In the genomic region with DNA sequence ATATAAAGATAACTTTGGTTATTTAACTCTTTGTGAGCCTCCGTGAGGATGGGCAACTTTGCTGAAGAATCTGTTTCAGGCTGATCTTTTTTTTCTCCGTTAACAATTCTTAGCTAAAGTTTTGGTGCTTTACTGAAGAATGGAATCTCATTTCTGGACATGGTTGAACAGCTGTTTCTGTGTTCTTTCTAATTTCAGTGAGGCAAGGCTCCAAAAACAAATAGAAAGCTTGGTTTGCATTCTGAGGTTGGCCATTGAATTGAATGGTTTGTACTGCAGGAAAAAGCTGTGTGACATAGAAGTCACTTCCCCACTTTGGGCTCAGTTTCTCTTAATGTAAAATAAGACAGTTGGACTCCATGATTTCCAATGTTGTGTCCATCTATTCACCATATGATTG, we compare ENCODE assay signal across 22 cellular contexts. TPM values are rescaled to one million over a fixed set of nuclear protein-coding genes. Genes with fewer than 3 reads are reported as not detected.
"Had no signal": no experiment of that assay in that cellular context is flagged by ENCODE, and none has a peak within 500 bp of the region (broad histone marks: within the 10 kb centered on the region; RNA-seq: fewer than 3 reads in every experiment).

No MANE protein-coding gene starts in this region.

- H3K4me3 ChIP-seq: coronary artery, dorsolateral prefrontal cortex, esophagus muscularis mucosa, gastroesophageal sphincter, heart left ventricle, hepatocyte, left lung, lower lobe of right lung had no signal

- H3K36me3 ChIP-seq: esophagus muscularis mucosa, gastroesophageal sphincter, heart left ventricle, left lung, lower lobe of right lung had no signal

- H3K9me3 ChIP-seq: esophagus muscularis mucosa, gastroesophageal sphincter, heart left ventricle, left lung, lower lobe of right lung had no signal

- H2AFZ ChIP-seq: hepatocyte had no signal

- H3K27ac ChIP-seq: coronary artery, dorsolateral prefrontal cortex, esophagus muscularis mucosa, foreskin keratinocyte, gastroesophageal sphincter, heart left ventricle, hepatocyte, left lung, lower lobe of right lung had no signal

- H3K27me3 ChIP-seq: dorsolateral prefrontal cortex, esophagus muscularis mucosa, gastroesophageal sphincter, hepatocyte had no signal

- DNase-seq: cerebellar nuclear complex; dermis blood vessel endothelial cell; dorsolateral prefrontal cortex; effector CD4-positive, alpha-beta T cell; effector memory CD4-positive, alpha-beta T cell; foreskin keratinocyte; heart left ventricle; hypothalamus; immature natural killer cell; left cardiac atrium; left lung; left ventricle myocardium superior; lower lobe of right lung; mesendoderm; midbrain had no signal

- H3K4me1 ChIP-seq: foreskin keratinocyte had no signal

- H3K4me2 ChIP-seq: hepatocyte had no signal

- ATAC-seq: foreskin keratinocyte, gastroesophageal sphincter, heart left ventricle, left cardiac atrium, left lung, left ventricle myocardium superior, lower lobe of right lung had no signal

- H3K79me2 ChIP-seq: hepatocyte had no signal

RNA-seq across cellular contexts. Expression of a gene that starts 22.3 kb away (rescaled TPM):
- total RNA-seq: dermis blood vessel endothelial cell, endothelial cell of umbilical vein, fibroblast of villous mesenchyme, lung microvascular endothelial cell had no signal
